Comparison of ENCODE assay signal across 14 cellular contexts in the genomic region with DNA sequence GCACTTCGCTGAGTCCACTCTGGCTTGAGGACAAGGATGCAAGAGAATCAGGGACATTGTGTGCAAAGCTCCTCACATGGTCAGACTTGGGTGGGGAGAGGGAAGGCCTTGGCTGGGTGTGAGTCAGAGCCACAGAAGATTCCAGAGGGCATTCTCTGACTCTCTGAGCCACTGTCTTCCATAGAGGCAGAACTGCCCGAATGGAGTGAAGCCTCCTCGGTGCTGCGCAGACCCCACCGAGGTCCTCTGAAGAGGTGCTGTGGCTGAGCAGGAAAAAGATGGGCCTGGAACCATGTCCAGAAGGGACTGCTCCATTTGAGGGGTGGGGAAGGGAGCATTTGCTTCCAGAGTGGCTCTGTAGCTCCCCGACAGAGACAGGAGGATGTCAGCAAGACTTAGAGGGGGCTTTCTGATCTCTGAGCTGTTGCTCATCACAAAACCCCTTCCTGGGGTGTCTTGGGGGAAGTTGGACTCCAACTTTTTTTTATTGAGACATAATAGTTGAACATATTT.
DNase-seq lines count a peak whose midpoint lies in the region; ATAC-seq, FAIRE-seq and TF ChIP-seq lines count a peak whose summit lies in the region.
"Had no signal": no experiment of that assay in that cellular context is flagged by ENCODE, and none has a peak within 500 bp of the region (broad histone marks: within the 10 kb centered on the region; RNA-seq: fewer than 3 reads in every experiment).

No MANE protein-coding gene starts in this region.

- no peak for FAIRE-seq in astrocyte (lab: Jason Lieb, UNC)

- H3K4me1 Mint-ChIP-seq in H9 (peaks cover 6 to 10% of the 10 kb centered on the region in 2 experiments), astrocyte (ENCODE audit: low read depth, unreplicated experiment) (peaks cover 8% of the 10 kb centered on the region)
- H3K4me1 Mint-ChIP-seq: activated naive CD8-positive, alpha-beta T cell treated with anti-CD3 and anti-CD28 coated beads, Interleukin-2, amount 10 ng/mL, durations not matched to agents 7 days and 5 days; immature natural killer cell had no signal

- H3K4me3 Mint-ChIP-seq in H9: no peak overlapping the region
- H3K4me3 Mint-ChIP-seq in astrocyte (ENCODE audit: unreplicated experiment): no peak overlapping the region
- H3K4me3 Mint-ChIP-seq: activated naive CD8-positive, alpha-beta T cell treated with anti-CD3 and anti-CD28 coated beads, Interleukin-2, amount 10 ng/mL, durations not matched to agents 7 days and 5 days; CD8-positive, alpha-beta T cell; immature natural killer cell; stimulated activated naive CD8-positive, alpha-beta T cell treated with anti-CD3 and anti-CD28 coated beads, Interleukin-15, Interleukin-2, amounts not matched to agents 100 ng/mL and 50 ng/mL, for 24 hours had no signal

- H3K18ac ChIP-seq in H9 (ENCODE audit: insufficient read length, low read depth, low read length): no peak overlapping the region

- H4K5ac ChIP-seq in H9 (ENCODE audit: insufficient read length, low read depth, low read length): no peak overlapping the region

- no peak for ATAC-seq in HG02885 (IDR thresholded peaks at IDR 0.05; ENCODE audit: poor library complexity, unreplicated experiment)
- ATAC-seq: CD8-positive, alpha-beta T cell had no signal

- no peak overlapping the region for H3K56ac ChIP-seq in H9 (ENCODE audit: insufficient read length, low read depth, low read length)

- no peak overlapping the region for H3K9ac ChIP-seq in H9 (ENCODE audit: extremely low read depth, insufficient read length, low read length)
- no peak overlapping the region for H3K9ac ChIP-seq in astrocyte (ENCODE audit: low read length)
- no peak overlapping the region for H3K9ac ChIP-seq in smooth muscle cell (ENCODE audit: low read depth)

- no peak overlapping the region for H4K91ac ChIP-seq in H9 (ENCODE audit: insufficient read length, low read depth, low read length)

- no peak overlapping the region for H2AK5ac ChIP-seq in H9 (ENCODE audit: insufficient read length, low read length)

- H3K27me3 ChIP-seq in H9 (ENCODE audit: insufficient read depth, low read length) (no peaks in the 10 kb centered on the region), astrocyte (ENCODE audit: insufficient read depth, low read length) (peaks cover 2% of the 10 kb centered on the region), right atrium auricular region (no peaks in the 10 kb centered on the region), smooth muscle cell (ENCODE audit: low read depth) (no peaks in the 10 kb centered on the region)

- H3K9me3 Mint-ChIP-seq in H9 (no peaks in the 10 kb centered on the region; a peak in 1 of 5 replicates), astrocyte (ENCODE audit: unreplicated experiment) (peaks cover 4% of the 10 kb centered on the region)
- H3K9me3 Mint-ChIP-seq: activated naive CD8-positive, alpha-beta T cell treated with anti-CD3 and anti-CD28 coated beads, Interleukin-2, amount 10 ng/mL, durations not matched to agents 7 days and 5 days; CD8-positive, alpha-beta T cell; stimulated activated naive CD8-positive, alpha-beta T cell treated with anti-CD3 and anti-CD28 coated beads, Interleukin-15, Interleukin-2, amounts not matched to agents 100 ng/mL and 50 ng/mL, for 24 hours had no signal

- H2BK120ac ChIP-seq in H9 (ENCODE audit: low read depth, low read length, poor library complexity, severe bottlenecking): no peak overlapping the region

- H3K23me2 ChIP-seq in H9 (ENCODE audit: insufficient read length, low read depth, low read length, poor library complexity, severe bottlenecking): no peaks in the 10 kb centered on the region

- no peak overlapping the region for H2BK12ac ChIP-seq in H9 (ENCODE audit: insufficient read length, low read depth, low read length)

- no peak overlapping the region for H3K27ac Mint-ChIP-seq in H9
- H3K27ac Mint-ChIP-seq in astrocyte (ENCODE audit: unreplicated experiment): no peak overlapping the region
- H3K27ac Mint-ChIP-seq: activated naive CD8-positive, alpha-beta T cell treated with anti-CD3 and anti-CD28 coated beads, Interleukin-2, amount 10 ng/mL, durations not matched to agents 7 days and 5 days; CD8-positive, alpha-beta T cell; immature natural killer cell; stimulated activated naive CD8-positive, alpha-beta T cell treated with anti-CD3 and anti-CD28 coated beads, Interleukin-15, Interleukin-2, amounts not matched to agents 100 ng/mL and 50 ng/mL, for 24 hours had no signal

- H3K4ac ChIP-seq in H9 (ENCODE audit: low read depth, low read length): no peak overlapping the region

- H3K27me3 Mint-ChIP-seq in H9 (ENCODE audit: low read depth) (peaks cover 1% of the 10 kb centered on the region; the same call in 1 of the 2 replicates), astrocyte (ENCODE audit: low read depth, unreplicated experiment) (peaks cover 57% of the 10 kb centered on the region)
- H3K27me3 Mint-ChIP-seq: activated naive CD8-positive, alpha-beta T cell treated with anti-CD3 and anti-CD28 coated beads, Interleukin-2, amount 10 ng/mL, durations not matched to agents 7 days and 5 days; stimulated activated naive CD8-positive, alpha-beta T cell treated with anti-CD3 and anti-CD28 coated beads, Interleukin-15, Interleukin-2, amounts not matched to agents 100 ng/mL and 50 ng/mL, for 24 hours had no signal

- H3K23ac ChIP-seq in H9 (ENCODE audit: insufficient read length, low read depth, low read length): no peak overlapping the region

- H2BK20ac ChIP-seq in H9 (ENCODE audit: low read depth, low read length, poor library complexity, severe bottlenecking): no peak overlapping the region

- H2BK15ac ChIP-seq in H9 (ENCODE audit: low read depth, low read length): no peak overlapping the region

- H3K4me2 ChIP-seq in H9 (ENCODE audit: insufficient read depth, insufficient read length, low read length): no peak overlapping the region
- H3K4me2 ChIP-seq in astrocyte (ENCODE audit: low read length): no peak overlapping the region
- H3K4me2 ChIP-seq in smooth muscle cell: no peak overlapping the region

- H3K27ac ChIP-seq in H9 (ENCODE audit: insufficient read length, low read depth, low read length) (no peak overlapping the region), astrocyte (ENCODE audit: low read depth, low read length) (no peak overlapping the region), right atrium auricular region (peak overlapping the region; percentile 17 to 56), smooth muscle cell (ENCODE audit: low read depth) (no peak overlapping the region)

- no peak overlapping the region for H3K4me3 ChIP-seq in astrocyte (ENCODE audit: insufficient read depth, low read depth, low read length)
- H3K4me3 ChIP-seq in right atrium auricular region: no peak overlapping the region
- no peak overlapping the region for H3K4me3 ChIP-seq in smooth muscle cell

- H3K36me3 Mint-ChIP-seq in H9 (ENCODE audit: insufficient read depth in 1 of 3, low read depth in 3 of 3): no peaks in the 10 kb centered on the region; a peak in 1 of 7 replicates
- no peaks in the 10 kb centered on the region for H3K36me3 Mint-ChIP-seq in astrocyte (ENCODE audit: low read depth, unreplicated experiment)
- H3K36me3 Mint-ChIP-seq: activated naive CD8-positive, alpha-beta T cell treated with anti-CD3 and anti-CD28 coated beads, Interleukin-2, amount 10 ng/mL, durations not matched to agents 7 days and 5 days; CD8-positive, alpha-beta T cell; immature natural killer cell had no signal

- no peaks in the 10 kb centered on the region for H3F3A ChIP-seq in smooth muscle cell (ENCODE audit: low read depth)

- H3K79me1 ChIP-seq in H9 (ENCODE audit: insufficient read depth, low read depth, low read length, poor library complexity, severe bottlenecking): no peaks in the 10 kb centered on the region

- WGBS in H9 (ENCODE audit: extremely low coverage, insufficient read length, low lambda C conversion rate): no CpG with 5 or more reads among the region's 6 CpGs
- 85% methylated on average over 6 of the region's 6 CpGs for WGBS in smooth muscle cell (ENCODE audit: low lambda C conversion rate)

- no peak overlapping the region for H3K14ac ChIP-seq in H9 (ENCODE audit: insufficient read depth, low read length)

- H3K4me1 ChIP-seq in H9 (ENCODE audit: insufficient read depth, low read length) (no peaks in the 10 kb centered on the region), astrocyte (ENCODE audit: insufficient read depth, low read length) (no peaks in the 10 kb centered on the region), right atrium auricular region (no peaks in the 10 kb centered on the region), smooth muscle cell (ENCODE audit: low read depth) (no peaks in the 10 kb centered on the region)

- H3K79me2 ChIP-seq in H9 (ENCODE audit: insufficient read depth, low read length): no peaks in the 10 kb centered on the region
- no peaks in the 10 kb centered on the region for H3K79me2 ChIP-seq in astrocyte (ENCODE audit: insufficient read depth, low read length)
- no peaks in the 10 kb centered on the region for H3K79me2 ChIP-seq in smooth muscle cell (ENCODE audit: low read depth)

- no peak overlapping the region for H2BK5ac ChIP-seq in H9 (ENCODE audit: insufficient read length, low read length)

- H2AFZ ChIP-seq in H9 (ENCODE audit: low read length): no peak overlapping the region
- H2AFZ ChIP-seq in astrocyte (ENCODE audit: low read depth, low read length): no peak overlapping the region
- peak overlapping the region; percentile 67 for H2AFZ ChIP-seq in smooth muscle cell (ENCODE audit: low read depth)

- TF ChIP-seq CTCF in H9 (conservative IDR thresholded peaks at IDR 0.05) (no peak), astrocyte (IDR thresholded peaks at IDR 0.05; ENCODE audit: insufficient read depth, low read depth, low read length) (no peak), right atrium auricular region (IDR thresholded peaks at IDR 0.05) (no peak), smooth muscle cell (IDR thresholded peaks at IDR 0.05; ENCODE audit: borderline replicate concordance, insufficient read depth, poor library complexity, severe bottlenecking) (no peak)

- H4K20me1 ChIP-seq in H9 (ENCODE audit: control insufficient read depth, insufficient read depth, insufficient read length): no peaks in the 10 kb centered on the region
- no peaks in the 10 kb centered on the region for H4K20me1 ChIP-seq in astrocyte (ENCODE audit: insufficient read depth, low read length)
- no peaks in the 10 kb centered on the region for H4K20me1 ChIP-seq in smooth muscle cell (ENCODE audit: low read depth)

- H3K36me3 ChIP-seq in astrocyte (ENCODE audit: insufficient read depth, low read length) (no peaks in the 10 kb centered on the region), right atrium auricular region (no peaks in the 10 kb centered on the region), smooth muscle cell (ENCODE audit: low read depth) (no peaks in the 10 kb centered on the region)

- H3K9me3 ChIP-seq in H9 (ENCODE audit: control insufficient read depth, low read depth, low read length) (no peaks in the 10 kb centered on the region), astrocyte (ENCODE audit: insufficient read depth, low read depth, low read length) (no peaks in the 10 kb centered on the region), right atrium auricular region (no peaks in the 10 kb centered on the region), smooth muscle cell (replicated peaks; ENCODE audit: low read depth) (no peaks in the 10 kb centered on the region)

- no peak overlapping the region for H4K8ac ChIP-seq in H9 (replicated peaks; ENCODE audit: insufficient read length, low read depth, low read length)

- peak; percentile 9 for DNase-seq in H9
- peak; percentile 11 for DNase-seq in astrocyte (ENCODE audit: low read depth)
- peak; percentile 67 for DNase-seq in right atrium auricular region (ENCODE audit: low spot score)
- DNase-seq in smooth muscle cell (lab: John Stamatoyannopoulos, UW; ENCODE audit: unreplicated experiment): no peak
- DNase-seq in stimulated activated CD4-positive, alpha-beta T cell treated with anti-CD3 and anti-CD28 coated beads, Interleukin-4, amount 100 ng/mL, for 4 hours: no peak
- DNase-seq in RKO (ENCODE audit: low spot score): no peak
- DNase-seq: activated naive CD8-positive, alpha-beta T cell treated with anti-CD3 and anti-CD28 coated beads, Interleukin-2, amount 10 ng/mL, durations not matched to agents 7 days and 5 days; cortex of kidney; immature natural killer cell; NCI-H2081 treated with DMSO at 0.1 percent for 48 hours; T1000 had no signal

- no peak overlapping the region for H3T11ph ChIP-seq in H9 (ENCODE audit: low read length)

Comparison
In these comparisons a context has a peak if more than half of its experiments do, and no peak if none do; other contexts are left out.
1. DNase-seq: peak in H9 (single experiment), astrocyte (single experiment) and right atrium auricular region (single experiment); none in smooth muscle cell (single experiment), stimulated activated CD4-positive, alpha-beta T cell treated with anti-CD3 and anti-CD28 coated beads, Interleukin-4, amount 100 ng/mL, for 4 hours (0 of 2) and RKO (single experiment).
2. H3K27ac ChIP-seq: peak in right atrium auricular region (2 of 2); none in H9 (single experiment), astrocyte (single experiment) and smooth muscle cell (single experiment).